13 cellular contexts compared by ENCODE assay signal in genomic region chr14:60051690-60052324, GRCh38. TPM values are rescaled to one million over a fixed set of nuclear protein-coding genes. Genes with fewer than 3 reads are reported as not detected.
DNase-seq lines count a peak whose midpoint lies in the region; ATAC-seq and TF ChIP-seq lines count a peak whose summit lies in the region.
"Had no signal": no experiment of that assay in that cellular context is flagged by ENCODE, and none has a peak within 500 bp of the region (broad histone marks: within the 10 kb centered on the region; RNA-seq: fewer than 3 reads in every experiment).

No MANE protein-coding gene starts in this region.

- H3K36me3 Mint-ChIP-seq in CD4-positive, alpha-beta T cell (ENCODE audit: low read depth): no peaks in the 10 kb centered on the region
- no peaks in the 10 kb centered on the region for H3K36me3 Mint-ChIP-seq in GM23338 (ENCODE audit: low read depth)
- H3K36me3 Mint-ChIP-seq in activated naive CD8-positive, alpha-beta T cell treated with anti-CD3 and anti-CD28 coated beads for 36 hours: peaks cover 5% of the 10 kb centered on the region

- ATAC-seq in CD4-positive, alpha-beta T cell (ENCODE audit: poor library complexity): peak; percentile 71
- ATAC-seq in GM23338: no peak
- ATAC-seq in GM18867 (IDR thresholded peaks at IDR 0.05; ENCODE audit: unreplicated experiment): no peak
- ATAC-seq: K562 had no signal

- H3K14ac ChIP-seq in mesenchymal stem cell (ENCODE audit: low read length in 2 of 2): no peak overlapping the region

- no peak overlapping the region for H3K27ac ChIP-seq in CD4-positive, alpha-beta T cell (ENCODE audit: low read depth, low read length)
- H3K27ac ChIP-seq in GM23338 (ENCODE audit: low read depth) (no peak overlapping the region), mesenchymal stem cell (ENCODE audit: low read length, poor library complexity, severe bottlenecking) (no peak overlapping the region), caudate nucleus (ENCODE audit: low read depth, low read length) (no peak overlapping the region)

- H3K36me3 ChIP-seq in GM23338 (ENCODE audit: insufficient read depth) (no peaks in the 10 kb centered on the region), mesenchymal stem cell (ENCODE audit: control insufficient read depth in 1 of 2, insufficient read depth in 2 of 2, low read depth in 1 of 2, low read length in 2 of 2) (no peaks in the 10 kb centered on the region)

- H3K9ac ChIP-seq in mesenchymal stem cell (ENCODE audit: low read length): peak overlapping the region; percentile 36

- H3K79me1 ChIP-seq in mesenchymal stem cell (replicated peaks; ENCODE audit: low read length, poor library complexity, severe bottlenecking): no peaks in the 10 kb centered on the region

- no peaks in the 10 kb centered on the region for H3K27me3 ChIP-seq in CD4-positive, alpha-beta T cell (ENCODE audit: control insufficient read depth, insufficient read depth, low read length)
- H3K27me3 ChIP-seq in GM23338 (ENCODE audit: insufficient read depth): no peaks in the 10 kb centered on the region
- peaks cover 0 to 3% of the 10 kb centered on the region in 2 experiments for H3K27me3 ChIP-seq in mesenchymal stem cell (ENCODE audit: control insufficient read depth in 1 of 2, insufficient read depth in 1 of 2, low read length in 2 of 2)

- no peaks in the 10 kb centered on the region for H4K20me1 ChIP-seq in GM23338 (replicated peaks; ENCODE audit: insufficient read depth)

- no peak for DNase-seq in CD4-positive, alpha-beta T cell
- DNase-seq in GM23338 (ENCODE audit: low spot score) (no peak), mesenchymal stem cell (no peak), KBM-7 (no peak), caudate nucleus (lab: John Stamatoyannopoulos, UW) (no peak), medulla oblongata (ENCODE audit: extremely low spot score) (no peak)
- peak; percentile 13 for DNase-seq in activated naive CD8-positive, alpha-beta T cell treated with anti-CD3 and anti-CD28 coated beads for 36 hours
- DNase-seq: H7, NCI-H2107, OCI-M1 had no signal

- intact Hi-C loops in CD4-positive, alpha-beta T cell (cut with DNase I, micrococcal nuclease): no loop called here

- 94% methylated on average over 5 of the region's 5 CpGs for WGBS in mesenchymal stem cell

- no peak for TF ChIP-seq CTCF in CD4-positive, alpha-beta T cell (IDR thresholded peaks at IDR 0.05)
- no peak for TF ChIP-seq CTCF in GM23338 (conservative IDR thresholded peaks at IDR 0.05; ENCODE audit: low read depth in 2 of 2)

- no peak overlapping the region for H2BK12ac ChIP-seq in mesenchymal stem cell (ENCODE audit: low read length in 2 of 2)

- POLR2A ChIA-PET in CD4-positive, alpha-beta T cell (lab: Charles Lee): no interaction called here

- H3K4ac ChIP-seq in mesenchymal stem cell (ENCODE audit: low read depth in 1 of 2, low read length in 2 of 2): no peak overlapping the region

- H2AK5ac ChIP-seq in mesenchymal stem cell (ENCODE audit: low read length, severe bottlenecking): no peak overlapping the region

- in situ Hi-C loops in KBM-7 (cut with MboI; ENCODE audit: low pct_unique_long_range_greater_than_20kb, low sequenced_read_pairs): no loop called here

- peaks cover 14% of the 10 kb centered on the region for H3K4me1 Mint-ChIP-seq in CD4-positive, alpha-beta T cell (ENCODE audit: low read depth)
- no peaks in the 10 kb centered on the region for H3K4me1 Mint-ChIP-seq in GM23338
- H3K4me1 Mint-ChIP-seq in activated naive CD8-positive, alpha-beta T cell treated with anti-CD3 and anti-CD28 coated beads for 36 hours: peaks cover 53% of the 10 kb centered on the region

- H3K4me3 Mint-ChIP-seq in CD4-positive, alpha-beta T cell: no peak overlapping the region
- no peak overlapping the region for H3K4me3 Mint-ChIP-seq in GM23338
- no peak overlapping the region for H3K4me3 Mint-ChIP-seq in activated naive CD8-positive, alpha-beta T cell treated with anti-CD3 and anti-CD28 coated beads for 36 hours
- H3K4me3 Mint-ChIP-seq: T-helper 2 cell treated with Interferon-gamma antibody and Interleukin-4, amounts not matched to agents 5 μg/mL and 100 μg/mL, for 36 hours had no signal

- no peaks in the 10 kb centered on the region for H3F3A ChIP-seq in GM23338 (replicated peaks; ENCODE audit: low read depth)

- H4K8ac ChIP-seq in mesenchymal stem cell (ENCODE audit: low read length): no peak overlapping the region

- CTCF ChIA-PET in CD4-positive, alpha-beta T cell (lab: Charles Lee): no interaction called here

- H3K27me3 Mint-ChIP-seq in CD4-positive, alpha-beta T cell: peaks cover 15% of the 10 kb centered on the region
- H3K27me3 Mint-ChIP-seq in GM23338 (ENCODE audit: insufficient read depth, low read depth, poor library complexity): no peaks in the 10 kb centered on the region
- H3K27me3 Mint-ChIP-seq in activated naive CD8-positive, alpha-beta T cell treated with anti-CD3 and anti-CD28 coated beads for 36 hours: no peaks in the 10 kb centered on the region

- H3K4me3 ChIP-seq in GM23338 (no peak overlapping the region), mesenchymal stem cell (ENCODE audit: insufficient read depth in 1 of 2, low read depth in 1 of 2, low read length in 2 of 2) (peak overlapping the region in 1 of 2 experiments; percentile 67)
- H3K4me3 ChIP-seq: K562 had no signal

- H2BK120ac ChIP-seq in mesenchymal stem cell (ENCODE audit: low read depth, low read length): no peak overlapping the region

- 0 out of 2 replicates have a peak, but pooled peaks cover 2% of the 10 kb centered on the region for H3K9me2 ChIP-seq in GM23338 (ENCODE audit: insufficient read depth)

- H3K4me1 ChIP-seq in GM23338 (ENCODE audit: insufficient read depth): no peaks in the 10 kb centered on the region
- no peaks in the 10 kb centered on the region for H3K4me1 ChIP-seq in mesenchymal stem cell (ENCODE audit: control insufficient read depth, insufficient read depth, low read depth, low read length)

- H2BK5ac ChIP-seq in mesenchymal stem cell (ENCODE audit: low read depth, low read length, poor library complexity, severe bottlenecking): no peak overlapping the region

- no peaks in the 10 kb centered on the region for H3K9me3 ChIP-seq in CD4-positive, alpha-beta T cell (ENCODE audit: control insufficient read depth, low read length)
- peaks cover 2% of the 10 kb centered on the region for H3K9me3 ChIP-seq in mesenchymal stem cell (ENCODE audit: control insufficient read depth, low read length)

- no peaks in the 10 kb centered on the region for H3K79me2 ChIP-seq in GM23338 (replicated peaks; ENCODE audit: insufficient read depth)

- no peak overlapping the region for H2BK15ac ChIP-seq in mesenchymal stem cell (ENCODE audit: low read depth, poor library complexity, severe bottlenecking)

- no peaks in the 10 kb centered on the region for H3K9me3 Mint-ChIP-seq in CD4-positive, alpha-beta T cell
- H3K9me3 Mint-ChIP-seq in GM23338: no peaks in the 10 kb centered on the region
- peaks cover 8% of the 10 kb centered on the region for H3K9me3 Mint-ChIP-seq in activated naive CD8-positive, alpha-beta T cell treated with anti-CD3 and anti-CD28 coated beads for 36 hours
- H3K9me3 Mint-ChIP-seq: T-helper 2 cell treated with Interferon-gamma antibody and Interleukin-4, amounts not matched to agents 5 μg/mL and 100 μg/mL, for 36 hours had no signal

- no peak overlapping the region for H3K18ac ChIP-seq in mesenchymal stem cell (ENCODE audit: low read depth in 1 of 2, low read length in 2 of 2)

- H2AFZ ChIP-seq in GM23338 (peak overlapping the region; percentile 75; the same call in 1 of the 2 replicates), mesenchymal stem cell (ENCODE audit: low read depth, low read length) (no peak overlapping the region)

- H4K91ac ChIP-seq in mesenchymal stem cell (ENCODE audit: low read length): no peak overlapping the region

- H3K4me2 ChIP-seq in GM23338 (no peak overlapping the region), mesenchymal stem cell (ENCODE audit: low read length, poor library complexity, severe bottlenecking) (no peak overlapping the region)

- H3K23ac ChIP-seq in mesenchymal stem cell (ENCODE audit: low read length in 2 of 2): no peak overlapping the region

- H3K27ac Mint-ChIP-seq in CD4-positive, alpha-beta T cell: no peak overlapping the region
- no peak overlapping the region for H3K27ac Mint-ChIP-seq in GM23338
- H3K27ac Mint-ChIP-seq in activated naive CD8-positive, alpha-beta T cell treated with anti-CD3 and anti-CD28 coated beads for 36 hours: peak overlapping the region; percentile 34
- H3K27ac Mint-ChIP-seq: T-helper 2 cell treated with Interferon-gamma antibody and Interleukin-4, amounts not matched to agents 5 μg/mL and 100 μg/mL, for 36 hours had no signal

TF ChIP-seq in GM23338, 12 proteins besides CTCF, POLR2A, EP300 and RAD21 (continues in another document):
- no peak for TF ChIP-seq NANOG (IDR thresholded peaks at IDR 0.05; ENCODE audit: borderline replicate concordance)
- no peak for TF ChIP-seq ZNF114 (CRISPR knock-in tag; IDR thresholded peaks at IDR 0.05)
- no peak for TF ChIP-seq POLR2AphosphoS5 (IDR thresholded peaks at IDR 0.05; ENCODE audit: low read depth)
- TF ChIP-seq JUNB (IDR thresholded peaks at IDR 0.05; ENCODE audit: unreplicated experiment): no peak

RNA-seq across cellular contexts. Expression of gene PCNX4, which starts 39.9 kb away (rescaled TPM):
- total RNA-seq in CD4-positive, alpha-beta T cell: 10 to 100 TPM; 17.3 to 21.0 TPM
- 77.5 and 99.9 TPM in 2 replicates for total RNA-seq in GM23338 (2014; rRNA removed; shearing (Covaris generic))
- 20.8 and 22.9 TPM in 2 replicates for polyA plus RNA-seq in GM23338 (2016; fragmentation: Nextera tagmentation; extraction: Ambion mirVana)
- 10 to 100 TPM; 28.3 to 30.9 TPM for total RNA-seq in activated naive CD8-positive, alpha-beta T cell treated with anti-CD3 and anti-CD28 coated beads for 36 hours
- 95.7 TPM for polyA plus RNA-seq in mesenchymal stem cell (2013, experiment 1 of 2)
- 101 TPM for polyA plus RNA-seq in mesenchymal stem cell (2013, experiment 2 of 2)
